In the genomic region with DNA sequence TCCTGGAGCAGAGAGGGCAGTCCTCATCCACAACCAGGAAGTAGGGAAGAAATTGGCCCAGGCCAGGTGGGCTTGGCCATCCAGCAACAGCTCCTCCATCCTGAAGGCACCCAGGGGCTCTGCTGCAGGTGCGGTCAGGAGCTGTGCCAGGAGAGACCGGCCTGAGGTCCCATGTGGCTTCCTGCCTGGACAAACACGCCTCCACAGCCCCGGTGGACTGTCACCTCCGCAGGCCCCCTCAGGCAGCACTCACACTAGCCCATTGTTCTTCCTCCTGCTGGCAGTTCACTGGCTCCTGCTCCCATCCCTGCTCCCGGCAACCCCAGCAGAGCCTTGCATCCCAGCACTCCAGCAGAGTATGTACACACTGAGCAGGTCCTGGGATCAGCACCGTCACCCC, we compare ENCODE assay signal across 20 cellular contexts. TPM values are rescaled to one million over a fixed set of nuclear protein-coding genes. Genes with fewer than 3 reads are reported as not detected.
DNase-seq lines count a peak whose midpoint lies in the region; ATAC-seq and TF ChIP-seq lines count a peak whose summit lies in the region.
"Had no signal": no experiment of that assay in that cellular context is flagged by ENCODE, and none has a peak within 500 bp of the region (broad histone marks: within the 10 kb centered on the region; RNA-seq: fewer than 3 reads in every experiment).

No MANE protein-coding gene starts in this region.

- H3K27me3 Mint-ChIP-seq in endodermal cell (ENCODE audit: insufficient read depth) = no peaks in the 10 kb centered on the region
- no peaks in the 10 kb centered on the region for H3K27me3 Mint-ChIP-seq in naive thymus-derived CD8-positive, alpha-beta T cell
- H3K27me3 Mint-ChIP-seq: activated naive CD8-positive, alpha-beta T cell treated with anti-CD3 and anti-CD28 coated beads for 36 hours had no signal

- no peak overlapping the region for H3K9ac ChIP-seq in endodermal cell (ENCODE audit: extremely low read depth, low read length, poor library complexity, severe bottlenecking)

- no peak overlapping the region for H3K4me3 ChIP-seq in endodermal cell (ENCODE audit: low read length)

- H3K27ac Mint-ChIP-seq in endodermal cell = no peak overlapping the region
- no peak overlapping the region for H3K27ac Mint-ChIP-seq in naive thymus-derived CD8-positive, alpha-beta T cell
- H3K27ac Mint-ChIP-seq: activated naive CD8-positive, alpha-beta T cell treated with anti-CD3 and anti-CD28 coated beads for 36 hours had no signal

- H3K9me3 ChIP-seq in endodermal cell (ENCODE audit: control insufficient read depth, low read length) = no peaks in the 10 kb centered on the region

- 84% methylated on average over 7 of the region's 7 CpGs; no CpG with 5 or more reads in 1 of the 2 experiments for WGBS in endodermal cell (ENCODE audit: insufficient coverage in 1 of 2, insufficient read length in 1 of 2), 2 experiments

- H3K36me3 ChIP-seq in endodermal cell (ENCODE audit: control insufficient read depth, insufficient read depth, low read length) = no peaks in the 10 kb centered on the region

- POLR2A ChIA-PET in naive thymus-derived CD8-positive, alpha-beta T cell (lab: Charles Lee) = no interaction called here

- no peaks in the 10 kb centered on the region for H3K9me3 Mint-ChIP-seq in endodermal cell
- H3K9me3 Mint-ChIP-seq in naive thymus-derived CD8-positive, alpha-beta T cell = no peaks in the 10 kb centered on the region
- H3K9me3 Mint-ChIP-seq: activated naive CD8-positive, alpha-beta T cell treated with anti-CD3 and anti-CD28 coated beads for 36 hours had no signal

- peak; percentile 60 for DNase-seq in NCI-H1092 treated with DMSO at 0.1 percent for 48 hours (lab: John Stamatoyannopoulos, UW)
- DNase-seq in NCI-H1092 (lab: John Stamatoyannopoulos, UW) = no peak
- DNase-seq in NCI-H2029 treated with DMSO at 0.1 percent for 48 hours (lab: John Stamatoyannopoulos, UW) = peak; percentile 32
- DNase-seq in endodermal cell = peak; percentile 64
- no peak for DNase-seq in sciatic nerve (ENCODE audit: low spot score)
- no peak for DNase-seq in naive thymus-derived CD8-positive, alpha-beta T cell
- DNase-seq in stimulated activated CD4-positive, alpha-beta T cell treated with anti-CD3 and anti-CD28 coated beads, Interleukin-1b, Interleukin-23, amount 100 ng/mL, for 48 hours = no peak
- DNase-seq: activated CD4-positive, alpha-beta T cell treated with anti-CD3 and anti-CD28 coated beads, Interleukin-2, amount 50 U/mL, for 1 hour; activated naive CD8-positive, alpha-beta T cell treated with anti-CD3 and anti-CD28 coated beads for 36 hours; cerebellar nuclear complex; GOT3; NCI-H2171 treated with DMSO at 0.1 percent for 48 hours; NCI-H748 treated with DMSO at 0.1 percent for 48 hours; PC-3; SIG-M5; trophoblast cell had no signal

- intact Hi-C loops in sciatic nerve (cut with DNase I) = no loop called here

- no peak overlapping the region for H3K4me3 Mint-ChIP-seq in endodermal cell
- H3K4me3 Mint-ChIP-seq in naive thymus-derived CD8-positive, alpha-beta T cell = no peak overlapping the region
- H3K4me3 Mint-ChIP-seq: activated naive CD8-positive, alpha-beta T cell treated with anti-CD3 and anti-CD28 coated beads for 36 hours had no signal

- H3K4me1 ChIP-seq in endodermal cell (ENCODE audit: control insufficient read depth, insufficient read depth, low read length) = no peaks in the 10 kb centered on the region

- H3K4me1 Mint-ChIP-seq in endodermal cell = peaks cover 2% of the 10 kb centered on the region
- peaks cover 8 to 45% (median 10%) of the 10 kb centered on the region in 4 donors for H3K4me1 Mint-ChIP-seq in naive thymus-derived CD8-positive, alpha-beta T cell

- no peak for TF ChIP-seq CTCF in endodermal cell (conservative IDR thresholded peaks at IDR 0.05)

- no peaks in the 10 kb centered on the region for H3K36me3 Mint-ChIP-seq in endodermal cell (ENCODE audit: low read depth)
- H3K36me3 Mint-ChIP-seq in naive thymus-derived CD8-positive, alpha-beta T cell = no peaks in the 10 kb centered on the region
- H3K36me3 Mint-ChIP-seq: activated naive CD8-positive, alpha-beta T cell treated with anti-CD3 and anti-CD28 coated beads for 36 hours had no signal

- no peaks in the 10 kb centered on the region for H3K27me3 ChIP-seq in endodermal cell (ENCODE audit: control insufficient read depth, insufficient read depth, low read length, poor library complexity, severe bottlenecking)

- peak; percentile 73 for ATAC-seq in sciatic nerve
- ATAC-seq in GM21576 (IDR thresholded peaks at IDR 0.05; ENCODE audit: unreplicated experiment) = no peak
- no peak for ATAC-seq in naive thymus-derived CD8-positive, alpha-beta T cell
- ATAC-seq: PC-3 had no signal

- no peak overlapping the region for H3K27ac ChIP-seq in endodermal cell (ENCODE audit: low read depth, low read length)
- H3K27ac ChIP-seq: 22Rv1 had no signal

RNA-seq across cellular contexts. Expression of a gene that starts 16.0 kb away (rescaled TPM):
- under 1 TPM; 0.46 to 0.77 TPM for total RNA-seq in endodermal cell
- polyA plus RNA-seq in endodermal cell (2013, experiment 1 of 2) = not detected
- polyA plus RNA-seq in endodermal cell (2013, experiment 2 of 2) = not detected
- 1.2 TPM for total RNA-seq in sciatic nerve
- total RNA-seq in naive thymus-derived CD8-positive, alpha-beta T cell = 1 to 10 TPM; 4.4 to 7.2 TPM
- under 1 TPM; 0.12 to 0.41 (median 0.24) TPM for polyA plus RNA-seq in naive thymus-derived CD8-positive, alpha-beta T cell
- total RNA-seq: fibroblast of villous mesenchyme, PC-3, renal cortical epithelial cell had no signal

Comparison
In these comparisons a context has a peak if more than half of its experiments do, and no peak if none do; other contexts are left out.
1. DNase-seq: peak in NCI-H1092 treated with DMSO at 0.1 percent for 48 hours (single experiment), NCI-H2029 treated with DMSO at 0.1 percent for 48 hours (single experiment) and endodermal cell (single experiment); none in NCI-H1092 (single experiment), sciatic nerve (single experiment), naive thymus-derived CD8-positive, alpha-beta T cell (0 of 10) and stimulated activated CD4-positive, alpha-beta T cell treated with anti-CD3 and anti-CD28 coated beads, Interleukin-1b, Interleukin-23, amount 100 ng/mL, for 48 hours (single experiment).